ENCODE assay signal across 10 cellular contexts in the genomic region with DNA sequence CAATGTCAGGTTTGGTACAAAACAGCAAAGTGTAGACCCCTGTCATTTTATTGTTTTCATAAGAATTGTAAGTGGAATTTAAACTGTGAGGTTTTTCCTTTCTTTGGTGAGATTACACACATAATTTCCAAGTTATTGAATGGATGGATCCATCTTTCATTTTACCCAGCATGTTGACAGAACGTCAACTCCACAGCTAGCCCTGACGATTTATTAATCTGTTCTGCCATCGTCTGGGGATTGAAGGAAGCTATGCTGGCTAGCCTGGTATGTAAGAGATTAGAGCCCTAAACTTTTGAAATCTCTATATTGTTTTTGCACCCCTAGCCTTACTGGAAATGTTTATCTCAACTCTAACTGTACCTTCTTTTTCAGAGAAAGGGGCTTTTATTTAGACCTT. TPM values are rescaled to one million over a fixed set of nuclear protein-coding genes. Genes with fewer than 3 reads are reported as not detected.
DNase-seq lines count a peak whose midpoint lies in the region; ATAC-seq, FAIRE-seq and TF ChIP-seq lines count a peak whose summit lies in the region.
"Had no signal": no experiment of that assay in that cellular context is flagged by ENCODE, and none has a peak within 500 bp of the region (broad histone marks: within the 10 kb centered on the region; RNA-seq: fewer than 3 reads in every experiment).

No MANE protein-coding gene starts in this region.

- no peaks in the 10 kb centered on the region for H3K9me3 Mint-ChIP-seq in T-cell
- H3K9me3 Mint-ChIP-seq in activated T-helper 17 cell treated with anti-CD3 and anti-CD28 coated beads, Interleukin-2, amount 50 U/mL, for 72 hours: no peaks in the 10 kb centered on the region

- 0 out of 3 replicates have a peak, but pooled peaks have one; percentile 10 for TF ChIP-seq CTCF in A549 (IDR thresholded peaks at IDR 0.05)
- TF ChIP-seq CTCF in GM12874 (IDR thresholded peaks at IDR 0.05; ENCODE audit: insufficient read depth, low read depth, low read length): peak; percentile 37; the same call in 1 of the 2 replicates
- peak; percentile 10 for TF ChIP-seq CTCF in cardiac fibroblast (IDR thresholded peaks at IDR 0.05; ENCODE audit: low read depth, low read length)

- no peak for FAIRE-seq in A549 (lab: Jason Lieb, UNC)
- FAIRE-seq: frontal cortex had no signal

- TF ChIP-seq POLR2A in A549 (IDR thresholded peaks at IDR 0.05; ENCODE audit: low read length): no peak

- no peak overlapping the region for H3K4me2 ChIP-seq in A549

- CTCF ChIA-PET in A549 (lab: Yijun Ruan, JAX): interaction anchor here (1.4 kb wide), 1 partner anchor 531 kb away, joined by 3 read pairs; no protein-coding TSS in a partner anchor
- CTCF ChIA-PET in T-cell (lab: Charles Lee): interaction anchor here in 1 of 2 donors (1.5 kb wide), 1 partner anchor 28 kb away, joined by 3 read pairs; no protein-coding TSS in a partner anchor

- TF ChIP-seq EP300 in A549 (IDR thresholded peaks at IDR 0.05): no peak

- no peak overlapping the region for H3K4me3 Mint-ChIP-seq in T-cell
- H3K4me3 Mint-ChIP-seq in activated T-helper 17 cell treated with anti-CD3 and anti-CD28 coated beads, Interleukin-2, amount 50 U/mL, for 72 hours: no peak overlapping the region

- H3K4me3 ChIP-seq in A549: no peak overlapping the region
- no peak overlapping the region for H3K4me3 ChIP-seq in cardiac fibroblast (replicated peaks in 1 of 2; ENCODE audit: low read depth in 2 of 2, low read length in 2 of 2)
- H3K4me3 ChIP-seq: ovary had no signal

- H3K4me1 ChIP-seq in A549: no peaks in the 10 kb centered on the region

- H3K27ac ChIP-seq in A549: no peak overlapping the region
- H3K27ac ChIP-seq: ovary had no signal

- TF ChIP-seq RAD21 in A549 (conservative IDR thresholded peaks at IDR 0.05 in 1 of 2, IDR thresholded peaks at IDR 0.05 in 1 of 2): peak in 1 of 2 experiments; percentile 29; a peak in 1 of 5 replicates

- WGBS in A549 (ENCODE audit: missing lambda C conversion rate): 2% methylated on average over 3 of the region's 3 CpGs

- peaks cover 5 to 7% of the 10 kb centered on the region in 2 donors for H3K27me3 Mint-ChIP-seq in T-cell
- H3K27me3 Mint-ChIP-seq in activated T-helper 17 cell treated with anti-CD3 and anti-CD28 coated beads, Interleukin-2, amount 50 U/mL, for 72 hours: peaks cover 11% of the 10 kb centered on the region

- POLR2A ChIA-PET in A549 (lab: Yijun Ruan, JAX) (no interaction called here), T-cell (lab: Charles Lee) (no interaction called here)

- no peaks in the 10 kb centered on the region for H3K9me3 ChIP-seq in A549
- H3K9me3 ChIP-seq: ovary had no signal

- H3K27ac Mint-ChIP-seq in T-cell: no peak overlapping the region
- no peak overlapping the region for H3K27ac Mint-ChIP-seq in activated T-helper 17 cell treated with anti-CD3 and anti-CD28 coated beads, Interleukin-2, amount 50 U/mL, for 72 hours

- no peaks in the 10 kb centered on the region for H3K4me1 Mint-ChIP-seq in T-cell
- H3K4me1 Mint-ChIP-seq in activated T-helper 17 cell treated with anti-CD3 and anti-CD28 coated beads, Interleukin-2, amount 50 U/mL, for 72 hours: no peaks in the 10 kb centered on the region

- H3K36me3 Mint-ChIP-seq in T-cell: peaks cover 9% of the 10 kb centered on the region
- no peaks in the 10 kb centered on the region for H3K36me3 Mint-ChIP-seq in activated T-helper 17 cell treated with anti-CD3 and anti-CD28 coated beads, Interleukin-2, amount 50 U/mL, for 72 hours (ENCODE audit: low read depth)

- DNase-seq in A549 (ENCODE audit: low read depth in 1 of 2, low spot score in 1 of 2) (no peak), NCI-H1694 treated with DMSO at 0.1 percent for 48 hours (lab: John Stamatoyannopoulos, UW) (peak; percentile 64), cardiac fibroblast (ENCODE audit: low read depth in 2 of 2) (peak in 1 of 2 donors; percentile 56), T-cell (no peak), activated gamma-delta T cell treated with Interleukin-2 at 50 U/mL for 16 hours (no peak)
- DNase-seq: ovary had no signal

- ATAC-seq in A549 (peak in 1 of 2 experiments; percentile 66; a peak in 2 of 6 replicates), T-cell (replicated peaks in 1 of 4) (no peak), HG03108 (IDR thresholded peaks at IDR 0.05; ENCODE audit: unreplicated experiment) (no peak)
- ATAC-seq in activated T-helper 17 cell treated with anti-CD3 and anti-CD28 coated beads, Interleukin-2, amount 50 U/mL, for 72 hours (replicated peaks): no peak

TF ChIP-seq in A549, 52 proteins besides CTCF, POLR2A, EP300 and RAD21:
- TF ChIP-seq EHF (CRISPR knock-in tag; IDR thresholded peaks at IDR 0.05): no peak
- TF ChIP-seq SMC3 (IDR thresholded peaks at IDR 0.05): no peak
- TF ChIP-seq CEBPB (IDR thresholded peaks at IDR 0.05): no peak
- TF ChIP-seq GATA3 (IDR thresholded peaks at IDR 0.05; ENCODE audit: borderline replicate concordance): no peak
- TF ChIP-seq CBX8 (IDR thresholded peaks at IDR 0.05): no peak
- TF ChIP-seq JUNB (IDR thresholded peaks at IDR 0.05): no peak
- TF ChIP-seq, protein P1, sequence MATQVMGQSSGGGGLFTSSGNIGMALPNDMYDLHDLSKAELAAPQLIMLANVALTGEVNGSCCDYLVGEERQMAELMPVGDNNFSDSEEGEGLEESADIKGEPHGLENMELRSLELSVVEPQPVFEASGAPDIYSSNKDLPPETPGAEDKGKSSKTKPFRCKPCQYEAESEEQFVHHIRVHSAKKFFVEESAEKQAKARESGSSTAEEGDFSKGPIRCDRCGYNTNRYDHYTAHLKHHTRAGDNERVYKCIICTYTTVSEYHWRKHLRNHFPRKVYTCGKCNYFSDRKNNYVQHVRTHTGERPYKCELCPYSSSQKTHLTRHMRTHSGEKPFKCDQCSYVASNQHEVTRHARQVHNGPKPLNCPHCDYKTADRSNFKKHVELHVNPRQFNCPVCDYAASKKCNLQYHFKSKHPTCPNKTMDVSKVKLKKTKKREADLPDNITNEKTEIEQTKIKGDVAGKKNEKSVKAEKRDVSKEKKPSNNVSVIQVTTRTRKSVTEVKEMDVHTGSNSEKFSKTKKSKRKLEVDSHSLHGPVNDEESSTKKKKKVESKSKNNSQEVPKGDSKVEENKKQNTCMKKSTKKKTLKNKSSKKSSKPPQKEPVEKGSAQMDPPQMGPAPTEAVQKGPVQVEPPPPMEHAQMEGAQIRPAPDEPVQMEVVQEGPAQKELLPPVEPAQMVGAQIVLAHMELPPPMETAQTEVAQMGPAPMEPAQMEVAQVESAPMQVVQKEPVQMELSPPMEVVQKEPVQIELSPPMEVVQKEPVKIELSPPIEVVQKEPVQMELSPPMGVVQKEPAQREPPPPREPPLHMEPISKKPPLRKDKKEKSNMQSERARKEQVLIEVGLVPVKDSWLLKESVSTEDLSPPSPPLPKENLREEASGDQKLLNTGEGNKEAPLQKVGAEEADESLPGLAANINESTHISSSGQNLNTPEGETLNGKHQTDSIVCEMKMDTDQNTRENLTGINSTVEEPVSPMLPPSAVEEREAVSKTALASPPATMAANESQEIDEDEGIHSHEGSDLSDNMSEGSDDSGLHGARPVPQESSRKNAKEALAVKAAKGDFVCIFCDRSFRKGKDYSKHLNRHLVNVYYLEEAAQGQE (IDR thresholded peaks at IDR 0.05): no peak
- no peak for TF ChIP-seq ESRRA (IDR thresholded peaks at IDR 0.05; ENCODE audit: borderline replicate concordance, low read length)
- TF ChIP-seq, protein P2, sequence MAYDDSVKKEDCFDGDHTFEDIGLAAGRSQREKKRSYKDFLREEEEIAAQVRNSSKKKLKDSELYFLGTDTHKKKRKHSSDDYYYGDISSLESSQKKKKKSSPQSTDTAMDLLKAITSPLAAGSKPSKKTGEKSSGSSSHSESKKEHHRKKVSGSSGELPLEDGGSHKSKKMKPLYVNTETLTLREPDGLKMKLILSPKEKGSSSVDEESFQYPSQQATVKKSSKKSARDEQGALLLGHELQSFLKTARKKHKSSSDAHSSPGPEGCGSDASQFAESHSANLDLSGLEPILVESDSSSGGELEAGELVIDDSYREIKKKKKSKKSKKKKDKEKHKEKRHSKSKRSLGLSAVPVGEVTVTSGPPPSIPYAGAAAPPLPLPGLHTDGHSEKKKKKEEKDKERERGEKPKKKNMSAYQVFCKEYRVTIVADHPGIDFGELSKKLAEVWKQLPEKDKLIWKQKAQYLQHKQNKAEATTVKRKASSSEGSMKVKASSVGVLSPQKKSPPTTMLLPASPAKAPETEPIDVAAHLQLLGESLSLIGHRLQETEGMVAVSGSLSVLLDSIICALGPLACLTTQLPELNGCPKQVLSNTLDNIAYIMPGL (CRISPR knock-in tag; IDR thresholded peaks at IDR 0.05; ENCODE audit: borderline replicate concordance): no peak
- no peak for TF ChIP-seq SREBF2 (IDR thresholded peaks at IDR 0.05)
- no peak for TF ChIP-seq MAZ (IDR thresholded peaks at IDR 0.05; ENCODE audit: borderline replicate concordance, low read depth, low read length)

RNA-seq across cellular contexts. Expression of a gene that starts 8.6 kb away (rescaled TPM):
- polyA plus RNA-seq in A549 (2011; rRNA removed) (not detected in 2 replicates), A549 (2017; fragmentation: RNase III; extraction: RNeasy Plus Mini Kit Qiagen cat#74134 plus additional on column Dnase treatment) (not detected in 3 replicates)
- not detected in 2 replicates for polyA plus RNA-seq in A549 (2012; cell fraction: cytosol; rRNA removed)
- not detected in 2 replicates for polyA plus RNA-seq in A549 (2012; cell fraction: nucleus; rRNA removed)
- not detected in 2 replicates for polyA minus RNA-seq in A549 (2011; rRNA and poly(A)+ RNA removed)
- under 1 TPM in 3 of 5 donors, not detected in 2; 0.13 to 0.35 (median 0.19) TPM for total RNA-seq in T-cell
- total RNA-seq in activated T-helper 17 cell treated with anti-CD3 and anti-CD28 coated beads, Interleukin-2, amount 50 U/mL, for 72 hours: not detected

RNA-seq across cellular contexts. Expression of a gene that starts 58.7 kb away (rescaled TPM):
- polyA plus RNA-seq in A549 (2011; rRNA removed) (28.7 and 46.4 TPM in 2 replicates), A549 (2017; fragmentation: RNase III; extraction: RNeasy Plus Mini Kit Qiagen cat#74134 plus additional on column Dnase treatment) (29.1 to 31.7 TPM (median 29.4 TPM) in 3 replicates)
- 11.1 and 11.6 TPM in 2 replicates for polyA plus RNA-seq in A549 (2012; cell fraction: cytosol; rRNA removed)
- polyA plus RNA-seq in A549 (2012; cell fraction: nucleus; rRNA removed): 4.5 and 8.4 TPM in 2 replicates
- polyA minus RNA-seq in A549 (2011; rRNA and poly(A)+ RNA removed): 5.9 and 7.4 TPM in 2 replicates
- total RNA-seq in T-cell: 10 to 100 TPM in 4 of 5 donors, 1 to 10 TPM in 1; 8.8 to 21.8 (median 14.9) TPM
- 10 to 100 TPM; 18.5 to 22.8 TPM for total RNA-seq in activated T-helper 17 cell treated with anti-CD3 and anti-CD28 coated beads, Interleukin-2, amount 50 U/mL, for 72 hours
